ENCODE assay signal across 25 cellular contexts in genomic region chr2:17136231-17136630, GRCh38.
"Had no signal": no experiment of that assay in that cellular context is flagged by ENCODE, and none has a peak within 500 bp of the region (broad histone marks: within the 10 kb centered on the region; RNA-seq: fewer than 3 reads in every experiment).

No MANE protein-coding gene starts in this region.

- H3K27ac ChIP-seq: epithelial cell of prostate, esophagus squamous epithelium, gastrocnemius medialis, heart right ventricle, left lung, lower lobe of right lung had no signal

- ATAC-seq: effector memory CD8-positive, alpha-beta T cell; esophagus mucosa; gastrocnemius medialis; heart right ventricle; left cardiac atrium; left lung; left ventricle myocardium superior; lower lobe of right lung; mucosa of descending colon; naive thymus-derived CD8-positive, alpha-beta T cell had no signal

- DNase-seq: cortex of kidney; effector CD8-positive, alpha-beta T cell; effector memory CD8-positive, alpha-beta T cell; endodermal cell; erythroblast; esophagus squamous epithelium; foreskin melanocyte; gastrocnemius medialis; glutamatergic neuron; head of caudate nucleus; heart right ventricle; hippocampal formation; left cardiac atrium; left lung; left ventricle myocardium superior; lower lobe of right lung; mesenchymal stem cell; mucosa of descending colon; naive B cell; naive thymus-derived CD8-positive, alpha-beta T cell had no signal

- H3K4me3 ChIP-seq: esophagus squamous epithelium, gastrocnemius medialis, heart right ventricle, left lung, lower lobe of right lung, mucosa of descending colon had no signal

- FAIRE-seq: endometrium, islet of Langerhans, keratinocyte had no signal

- H3K9me3 ChIP-seq: esophagus squamous epithelium, gastrocnemius medialis, heart right ventricle, left lung, lower lobe of right lung, mucosa of descending colon had no signal

- H3K4me1 ChIP-seq: esophagus squamous epithelium, gastrocnemius medialis, heart right ventricle, left lung, lower lobe of right lung had no signal

- H3K36me3 ChIP-seq: esophagus squamous epithelium, gastrocnemius medialis, heart right ventricle, left lung, lower lobe of right lung had no signal

- H3K27me3 ChIP-seq: esophagus squamous epithelium, gastrocnemius medialis, left lung had no signal
